Comparison of ENCODE assay signal across 8 cellular contexts in the genomic region with DNA sequence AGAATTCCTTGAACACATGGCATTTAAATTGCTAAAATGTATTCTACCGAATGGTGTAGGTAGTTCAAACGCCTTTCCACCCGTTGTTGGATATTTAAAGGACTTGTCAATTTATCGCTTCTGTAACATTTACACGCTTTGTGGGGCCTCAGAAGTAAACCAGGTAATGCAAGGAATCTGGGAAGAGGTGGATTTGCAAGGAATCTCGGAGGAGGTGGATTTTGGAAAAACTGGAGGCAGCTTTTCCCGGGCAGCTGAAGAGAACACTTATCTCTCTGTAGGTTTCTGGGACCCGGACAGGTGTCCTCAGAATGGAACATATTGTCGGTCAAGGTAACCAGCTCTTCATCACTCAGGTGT. TPM values are rescaled to one million over a fixed set of nuclear protein-coding genes. Genes with fewer than 3 reads are reported as not detected.
DNase-seq lines count a peak whose midpoint lies in the region; ATAC-seq and TF ChIP-seq lines count a peak whose summit lies in the region.

No MANE protein-coding gene starts in this region.

- H3K9me3 ChIP-seq in Peyer's patch (no peaks in the 10 kb centered on the region), mucosa of descending colon (no peaks in the 10 kb centered on the region)

- H3K36me3 ChIP-seq in Peyer's patch (no peaks in the 10 kb centered on the region), mucosa of descending colon (ENCODE audit: low read depth) (peaks cover 4% of the 10 kb centered on the region)

- H3K36me3 Mint-ChIP-seq in Calu3 (ENCODE audit: insufficient read depth, unreplicated experiment) (peaks cover 23% of the 10 kb centered on the region), progenitor cell of endocrine pancreas (ENCODE audit: insufficient read depth) (no peaks in the 10 kb centered on the region)

- H3K4me3 Mint-ChIP-seq in Calu3 (ENCODE audit: low read depth, unreplicated experiment) = peak overlapping the region; percentile 78
- peak overlapping the region; percentile 55 for H3K4me3 Mint-ChIP-seq in progenitor cell of endocrine pancreas (ENCODE audit: low read depth)

- H3K27me3 Mint-ChIP-seq in Calu3 (ENCODE audit: unreplicated experiment) = peaks cover 20% of the 10 kb centered on the region
- peaks cover 38% of the 10 kb centered on the region for H3K27me3 Mint-ChIP-seq in progenitor cell of endocrine pancreas

- no TSS peak for BruUV-seq in Calu3 (replicated peaks; lab: Mats Ljungman, UMichigan)

- peak in 1 of 2 donors; percentile 10 for TF ChIP-seq POLR2A in Peyer's patch (IDR thresholded peaks at IDR 0.05)

- H3K9me3 Mint-ChIP-seq in Calu3 (ENCODE audit: low read depth, unreplicated experiment) = no peaks in the 10 kb centered on the region
- no peaks in the 10 kb centered on the region for H3K9me3 Mint-ChIP-seq in progenitor cell of endocrine pancreas (ENCODE audit: low read depth)

- intact Hi-C loops in Calu3 (cut with micrococcal nuclease; ENCODE audit: unreplicated experiment) = no loop called here
- intact Hi-C loops in mucosa of descending colon (cut with DNase I, micrococcal nuclease) = no loop called here

- no peak for DNase-seq in Calu3
- no peak for DNase-seq in Peyer's patch
- DNase-seq in epithelial cell of proximal tubule (ENCODE audit: low read depth) = no peak
- no peak for DNase-seq in progenitor cell of endocrine pancreas (ENCODE audit: low spot score, unreplicated experiment)
- DNase-seq in activated CD4-positive, CD25-positive, alpha-beta regulatory T cell (lab: John Stamatoyannopoulos, UW) = no peak
- no peak for DNase-seq in mucosa of descending colon
- no peak for DNase-seq in DMS153 treated with DMSO at 0.1 percent for 48 hours (lab: John Stamatoyannopoulos, UW; ENCODE audit: unreplicated experiment)

- no peak for TF ChIP-seq CTCF in Calu3 (IDR thresholded peaks at IDR 0.05; ENCODE audit: unreplicated experiment)
- peak in 1 of 6 experiments; percentile 16 for TF ChIP-seq CTCF in Peyer's patch (IDR thresholded peaks at IDR 0.05)
- no peak for TF ChIP-seq CTCF in epithelial cell of proximal tubule (conservative IDR thresholded peaks at IDR 0.05; ENCODE audit: low read depth, low read length)
- TF ChIP-seq CTCF in progenitor cell of endocrine pancreas (IDR thresholded peaks at IDR 0.05; ENCODE audit: unreplicated experiment) = no peak
- TF ChIP-seq CTCF in mucosa of descending colon (IDR thresholded peaks at IDR 0.05) = no peak

- peak overlapping the region; percentile 12 for H3K27ac Mint-ChIP-seq in Calu3 (ENCODE audit: unreplicated experiment)
- peak overlapping the region; percentile 23 for H3K27ac Mint-ChIP-seq in progenitor cell of endocrine pancreas

- no peaks in the 10 kb centered on the region for H3K27me3 ChIP-seq in Peyer's patch

- peak overlapping the region; percentile 98 to 99 (median 99) for H3K27ac ChIP-seq in Peyer's patch

- peaks cover 24% of the 10 kb centered on the region for H3K4me1 Mint-ChIP-seq in Calu3 (ENCODE audit: low read depth, unreplicated experiment)
- H3K4me1 Mint-ChIP-seq in progenitor cell of endocrine pancreas (ENCODE audit: low read depth) = peaks cover 12% of the 10 kb centered on the region

- H3K4me3 ChIP-seq in Peyer's patch (peak overlapping the region; percentile 93 to 100 (median 98)), epithelial cell of proximal tubule (ENCODE audit: low read depth, low read length) (peak overlapping the region; percentile 48), mucosa of descending colon (no peak overlapping the region)

- ATAC-seq in mucosa of descending colon (no peak), HG03175 (IDR thresholded peaks at IDR 0.05; ENCODE audit: unreplicated experiment) (no peak)

- peaks cover 0 to 8% (median 3%) of the 10 kb centered on the region in 4 donors for H3K4me1 ChIP-seq in Peyer's patch
- H3K4me1 ChIP-seq in mucosa of descending colon (ENCODE audit: low read depth) = peaks cover 15% of the 10 kb centered on the region

- CTCF ChIA-PET in Calu3 (lab: Charles Lee) = interaction anchor here (1.1 kb wide), 1 partner anchor 26 kb away, joined by 4 read pairs; no protein-coding TSS in a partner anchor

RNA-seq across cellular contexts. Expression of a gene that starts 0.6 kb away (rescaled TPM):
- total RNA-seq in Calu3 (2022) = 55.7 and 63.4 TPM in 2 replicates
- total RNA-seq in Peyer's patch = 10 to 100 TPM; 59.9 to 89.0 (median 67.6) TPM
- total RNA-seq in epithelial cell of proximal tubule = 56.1 and 59.4 TPM in 2 replicates
- 69.7 and 73.4 TPM in 2 replicates for total RNA-seq in progenitor cell of endocrine pancreas
- total RNA-seq in mucosa of descending colon = 10 to 100 TPM; 47.1 to 56.4 (median 53.5) TPM

RNA-seq across cellular contexts. Expression of a gene that starts 31.4 kb away (rescaled TPM):
- 1.9 and 2.0 TPM in 2 replicates for total RNA-seq in Calu3 (2022)
- total RNA-seq in Peyer's patch = not detected
- total RNA-seq in epithelial cell of proximal tubule = under 0.01 and 0.22 TPM in 2 replicates
- 1.2 and 2.1 TPM in 2 replicates for total RNA-seq in progenitor cell of endocrine pancreas
- total RNA-seq in mucosa of descending colon = under 1 TPM in 2 of 3 donors, not detected in 1; 0.35 to 0.73 TPM
